ENCODE assay signal across 9 cellular contexts in the genomic region with DNA sequence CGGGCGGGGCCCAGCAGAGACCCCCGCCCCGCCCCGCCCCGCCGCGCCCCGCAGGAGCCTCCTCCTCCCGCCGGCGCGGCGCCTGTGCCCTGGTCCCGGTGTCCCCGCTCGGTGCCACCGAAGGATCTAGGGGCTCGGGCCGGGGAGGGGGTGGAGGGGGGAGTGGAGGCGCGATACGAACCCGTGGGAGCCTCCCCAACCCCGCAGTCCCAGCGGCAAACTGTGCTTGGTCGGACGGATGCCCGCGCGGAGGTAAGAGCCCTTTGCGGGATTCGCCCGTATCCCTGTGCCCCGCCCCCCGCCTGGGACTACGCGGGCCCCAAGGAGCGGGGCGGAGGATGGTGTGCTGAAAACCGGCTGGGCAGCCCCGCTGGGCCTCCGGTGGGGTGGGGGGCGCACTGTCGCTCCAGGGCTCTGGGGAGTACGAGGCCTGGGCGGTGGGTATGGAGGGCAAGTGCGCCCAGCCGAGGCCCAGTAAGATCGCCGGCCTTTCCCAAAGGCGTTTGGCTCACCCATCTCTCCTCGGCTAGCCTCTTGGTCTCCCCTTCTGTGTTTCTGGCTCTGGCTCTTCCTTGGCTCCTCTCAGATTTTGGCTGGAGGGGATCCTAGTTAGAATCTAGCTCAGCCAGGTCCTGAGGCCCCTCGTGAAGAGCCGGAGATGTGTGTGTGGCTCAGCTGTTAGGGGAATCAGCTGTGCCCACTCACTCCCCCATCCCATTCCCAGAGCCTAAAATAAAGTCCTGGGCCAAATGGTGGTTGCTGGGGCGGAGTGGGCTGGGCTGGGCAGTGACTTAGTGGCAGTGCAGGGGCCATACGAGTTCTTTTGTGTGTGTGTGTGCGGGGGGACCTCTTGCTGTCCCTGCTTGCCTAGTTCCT.
A peak's percentile ranks its signal among the peaks of the same experiment; 100 is the strongest.
DNase-seq lines count a peak whose midpoint lies in the region; ATAC-seq and TF ChIP-seq lines count a peak whose summit lies in the region.
"Had no signal": no experiment of that assay in that cellular context is flagged by ENCODE, and none has a peak within 500 bp of the region (broad histone marks: within the 10 kb centered on the region; RNA-seq: fewer than 3 reads in every experiment).

No MANE protein-coding gene starts in this region.

- H3K9me3 Mint-ChIP-seq in activated T-cell treated with anti-CD3 and anti-CD28 coated beads, Interleukin-2, amount 50 U/mL, for 72 hours: no peaks in the 10 kb centered on the region

- no peak for TF ChIP-seq POLR2A in gastrocnemius medialis (IDR thresholded peaks at IDR 0.05)

- peak overlapping the region; percentile 38 for H3K27ac ChIP-seq in angular gyrus (ENCODE audit: low read depth, low read length)
- no peak overlapping the region for H3K27ac ChIP-seq in gastrocnemius medialis

- H3K27ac Mint-ChIP-seq in activated T-cell treated with anti-CD3 and anti-CD28 coated beads, Interleukin-2, amount 50 U/mL, for 72 hours: no peak overlapping the region

- peak; percentile 32 to 41 for ATAC-seq in activated T-cell treated with anti-CD3 and anti-CD28 coated beads, Interleukin-2, amount 50 U/mL, for 72 hours (replicated peaks in 1 of 2)
- peak; percentile 15 for ATAC-seq in HG03521 (IDR thresholded peaks at IDR 0.05; ENCODE audit: unreplicated experiment)
- no peak for ATAC-seq in gastrocnemius medialis
- no peak for ATAC-seq in HG02970 (IDR thresholded peaks at IDR 0.05; ENCODE audit: low FRiP score, unreplicated experiment)

- intact Hi-C loops in gastrocnemius medialis (cut with DNase I; ENCODE audit: low total_unique reads): no loop called here

- DNase-seq in activated T-cell treated with anti-CD3 and anti-CD28 coated beads, Interleukin-2, amount 50 U/mL, for 72 hours: peak; percentile 15 to 21
- DNase-seq in activated T-cell treated with anti-CD3 and anti-CD28 coated beads for 4 hours: no peak
- DNase-seq in gastrocnemius medialis: no peak
- no peak for DNase-seq in effector CD4-positive, alpha-beta T cell
- DNase-seq in middle frontal gyrus (ENCODE audit: extremely low spot score, low spot score): no peak

- peak overlapping the region; percentile 75 to 82 for H3K4me3 Mint-ChIP-seq in activated T-cell treated with anti-CD3 and anti-CD28 coated beads, Interleukin-2, amount 50 U/mL, for 72 hours

- no peaks in the 10 kb centered on the region for H3K36me3 Mint-ChIP-seq in activated T-cell treated with anti-CD3 and anti-CD28 coated beads, Interleukin-2, amount 50 U/mL, for 72 hours (ENCODE audit: insufficient read depth in 2 of 2)

- peaks cover 8% of the 10 kb centered on the region for H3K4me1 Mint-ChIP-seq in activated T-cell treated with anti-CD3 and anti-CD28 coated beads, Interleukin-2, amount 50 U/mL, for 72 hours (ENCODE audit: low read depth)

- H3K27me3 Mint-ChIP-seq in activated T-cell treated with anti-CD3 and anti-CD28 coated beads, Interleukin-2, amount 50 U/mL, for 72 hours (ENCODE audit: low read depth): peaks cover 71% of the 10 kb centered on the region

- H3K27me3 ChIP-seq in gastrocnemius medialis: peaks cover 80 to 89% (median 87%) of the 10 kb centered on the region in 3 donors

- in situ Hi-C loops in gastrocnemius medialis (cut with MboI; ENCODE audit: low sequenced_read_pairs in 4 of 4): no loop called here

- TF ChIP-seq CTCF in gastrocnemius medialis (IDR thresholded peaks at IDR 0.05 in 4 of 5, conservative IDR thresholded peaks at IDR 0.05 in 1 of 5): no peak

- H3K9me3 ChIP-seq in gastrocnemius medialis: no peaks in the 10 kb centered on the region

- peaks cover 0 to 9% of the 10 kb centered on the region in 2 donors for H3K4me1 ChIP-seq in gastrocnemius medialis

- H3K4me3 ChIP-seq in gastrocnemius medialis: peak overlapping the region; percentile 32 to 55 (median 38)
- H3K4me3 ChIP-seq: lung had no signal

- no peaks in the 10 kb centered on the region for H3K36me3 ChIP-seq in gastrocnemius medialis

Comparison
In these comparisons a context has a peak if more than half of its experiments do, and no peak if none do; other contexts are left out.
1. DNase-seq: peak in activated T-cell treated with anti-CD3 and anti-CD28 coated beads, Interleukin-2, amount 50 U/mL, for 72 hours (2 of 2); none in activated T-cell treated with anti-CD3 and anti-CD28 coated beads for 4 hours (single experiment), gastrocnemius medialis (0 of 2), effector CD4-positive, alpha-beta T cell (single experiment) and middle frontal gyrus (single experiment).
2. ATAC-seq: peak in activated T-cell treated with anti-CD3 and anti-CD28 coated beads, Interleukin-2, amount 50 U/mL, for 72 hours (2 of 2) and HG03521 (single experiment); none in gastrocnemius medialis (0 of 2) and HG02970 (single experiment).